Comparison of ENCODE assay signal across 5 cellular contexts in genomic region chr4:86875436-86875835, GRCh38. TPM values are rescaled to one million over a fixed set of nuclear protein-coding genes. Genes with fewer than 3 reads are reported as not detected.
"Had no signal": no experiment of that assay in that cellular context is flagged by ENCODE, and none has a peak within 500 bp of the region (broad histone marks: within the 10 kb centered on the region; RNA-seq: fewer than 3 reads in every experiment).

No MANE protein-coding gene starts in this region.

RNA-seq across cellular contexts. Expression of gene SLC10A6, which starts 26.3 kb away (rescaled TPM):
- total RNA-seq: M059J, OCI-LY7, PC-3, SK-MEL-5 had no signal
- polyA plus RNA-seq: SK-N-SH had no signal
